Comparison of ENCODE assay signal across 1 cellular context in genomic region chr12:108622921-108623514, GRCh38.
TF ChIP-seq lines count a peak whose summit lies in the region.

No MANE protein-coding gene starts in this region.

TF ChIP-seq in H1, 55 proteins besides CTCF, POLR2A, EP300 and RAD21:
- TF ChIP-seq NRF1 (IDR thresholded peaks at IDR 0.05; ENCODE audit: low read depth, low read length), result no peak
- TF ChIP-seq KDM1A (IDR thresholded peaks at IDR 0.05; ENCODE audit: borderline replicate concordance, low read length), result no peak
- no peak for TF ChIP-seq TAF1 (IDR thresholded peaks at IDR 0.05; ENCODE audit: low read depth, low read length)
- no peak for TF ChIP-seq TAF7 (optimal IDR thresholded peaks at IDR 0.05; ENCODE audit: borderline replicate concordance, low read depth, low read length)
- TF ChIP-seq, protein P1, sequence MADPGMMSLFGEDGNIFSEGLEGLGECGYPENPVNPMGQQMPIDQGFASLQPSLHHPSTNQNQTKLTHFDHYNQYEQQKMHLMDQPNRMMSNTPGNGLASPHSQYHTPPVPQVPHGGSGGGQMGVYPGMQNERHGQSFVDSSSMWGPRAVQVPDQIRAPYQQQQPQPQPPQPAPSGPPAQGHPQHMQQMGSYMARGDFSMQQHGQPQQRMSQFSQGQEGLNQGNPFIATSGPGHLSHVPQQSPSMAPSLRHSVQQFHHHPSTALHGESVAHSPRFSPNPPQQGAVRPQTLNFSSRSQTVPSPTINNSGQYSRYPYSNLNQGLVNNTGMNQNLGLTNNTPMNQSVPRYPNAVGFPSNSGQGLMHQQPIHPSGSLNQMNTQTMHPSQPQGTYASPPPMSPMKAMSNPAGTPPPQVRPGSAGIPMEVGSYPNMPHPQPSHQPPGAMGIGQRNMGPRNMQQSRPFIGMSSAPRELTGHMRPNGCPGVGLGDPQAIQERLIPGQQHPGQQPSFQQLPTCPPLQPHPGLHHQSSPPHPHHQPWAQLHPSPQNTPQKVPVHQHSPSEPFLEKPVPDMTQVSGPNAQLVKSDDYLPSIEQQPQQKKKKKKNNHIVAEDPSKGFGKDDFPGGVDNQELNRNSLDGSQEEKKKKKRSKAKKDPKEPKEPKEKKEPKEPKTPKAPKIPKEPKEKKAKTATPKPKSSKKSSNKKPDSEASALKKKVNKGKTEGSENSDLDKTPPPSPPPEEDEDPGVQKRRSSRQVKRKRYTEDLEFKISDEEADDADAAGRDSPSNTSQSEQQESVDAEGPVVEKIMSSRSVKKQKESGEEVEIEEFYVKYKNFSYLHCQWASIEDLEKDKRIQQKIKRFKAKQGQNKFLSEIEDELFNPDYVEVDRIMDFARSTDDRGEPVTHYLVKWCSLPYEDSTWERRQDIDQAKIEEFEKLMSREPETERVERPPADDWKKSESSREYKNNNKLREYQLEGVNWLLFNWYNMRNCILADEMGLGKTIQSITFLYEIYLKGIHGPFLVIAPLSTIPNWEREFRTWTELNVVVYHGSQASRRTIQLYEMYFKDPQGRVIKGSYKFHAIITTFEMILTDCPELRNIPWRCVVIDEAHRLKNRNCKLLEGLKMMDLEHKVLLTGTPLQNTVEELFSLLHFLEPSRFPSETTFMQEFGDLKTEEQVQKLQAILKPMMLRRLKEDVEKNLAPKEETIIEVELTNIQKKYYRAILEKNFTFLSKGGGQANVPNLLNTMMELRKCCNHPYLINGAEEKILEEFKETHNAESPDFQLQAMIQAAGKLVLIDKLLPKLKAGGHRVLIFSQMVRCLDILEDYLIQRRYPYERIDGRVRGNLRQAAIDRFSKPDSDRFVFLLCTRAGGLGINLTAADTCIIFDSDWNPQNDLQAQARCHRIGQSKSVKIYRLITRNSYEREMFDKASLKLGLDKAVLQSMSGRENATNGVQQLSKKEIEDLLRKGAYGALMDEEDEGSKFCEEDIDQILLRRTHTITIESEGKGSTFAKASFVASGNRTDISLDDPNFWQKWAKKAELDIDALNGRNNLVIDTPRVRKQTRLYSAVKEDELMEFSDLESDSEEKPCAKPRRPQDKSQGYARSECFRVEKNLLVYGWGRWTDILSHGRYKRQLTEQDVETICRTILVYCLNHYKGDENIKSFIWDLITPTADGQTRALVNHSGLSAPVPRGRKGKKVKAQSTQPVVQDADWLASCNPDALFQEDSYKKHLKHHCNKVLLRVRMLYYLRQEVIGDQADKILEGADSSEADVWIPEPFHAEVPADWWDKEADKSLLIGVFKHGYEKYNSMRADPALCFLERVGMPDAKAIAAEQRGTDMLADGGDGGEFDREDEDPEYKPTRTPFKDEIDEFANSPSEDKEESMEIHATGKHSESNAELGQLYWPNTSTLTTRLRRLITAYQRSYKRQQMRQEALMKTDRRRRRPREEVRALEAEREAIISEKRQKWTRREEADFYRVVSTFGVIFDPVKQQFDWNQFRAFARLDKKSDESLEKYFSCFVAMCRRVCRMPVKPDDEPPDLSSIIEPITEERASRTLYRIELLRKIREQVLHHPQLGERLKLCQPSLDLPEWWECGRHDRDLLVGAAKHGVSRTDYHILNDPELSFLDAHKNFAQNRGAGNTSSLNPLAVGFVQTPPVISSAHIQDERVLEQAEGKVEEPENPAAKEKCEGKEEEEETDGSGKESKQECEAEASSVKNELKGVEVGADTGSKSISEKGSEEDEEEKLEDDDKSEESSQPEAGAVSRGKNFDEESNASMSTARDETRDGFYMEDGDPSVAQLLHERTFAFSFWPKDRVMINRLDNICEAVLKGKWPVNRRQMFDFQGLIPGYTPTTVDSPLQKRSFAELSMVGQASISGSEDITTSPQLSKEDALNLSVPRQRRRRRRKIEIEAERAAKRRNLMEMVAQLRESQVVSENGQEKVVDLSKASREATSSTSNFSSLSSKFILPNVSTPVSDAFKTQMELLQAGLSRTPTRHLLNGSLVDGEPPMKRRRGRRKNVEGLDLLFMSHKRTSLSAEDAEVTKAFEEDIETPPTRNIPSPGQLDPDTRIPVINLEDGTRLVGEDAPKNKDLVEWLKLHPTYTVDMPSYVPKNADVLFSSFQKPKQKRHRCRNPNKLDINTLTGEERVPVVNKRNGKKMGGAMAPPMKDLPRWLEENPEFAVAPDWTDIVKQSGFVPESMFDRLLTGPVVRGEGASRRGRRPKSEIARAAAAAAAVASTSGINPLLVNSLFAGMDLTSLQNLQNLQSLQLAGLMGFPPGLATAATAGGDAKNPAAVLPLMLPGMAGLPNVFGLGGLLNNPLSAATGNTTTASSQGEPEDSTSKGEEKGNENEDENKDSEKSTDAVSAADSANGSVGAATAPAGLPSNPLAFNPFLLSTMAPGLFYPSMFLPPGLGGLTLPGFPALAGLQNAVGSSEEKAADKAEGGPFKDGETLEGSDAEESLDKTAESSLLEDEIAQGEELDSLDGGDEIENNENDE (IDR thresholded peaks at IDR 0.05; ENCODE audit: insufficient replicate concordance, low read length), result no peak
- TF ChIP-seq KDM5A (IDR thresholded peaks at IDR 0.05; ENCODE audit: low read length), result no peak
- TF ChIP-seq, protein P2, sequence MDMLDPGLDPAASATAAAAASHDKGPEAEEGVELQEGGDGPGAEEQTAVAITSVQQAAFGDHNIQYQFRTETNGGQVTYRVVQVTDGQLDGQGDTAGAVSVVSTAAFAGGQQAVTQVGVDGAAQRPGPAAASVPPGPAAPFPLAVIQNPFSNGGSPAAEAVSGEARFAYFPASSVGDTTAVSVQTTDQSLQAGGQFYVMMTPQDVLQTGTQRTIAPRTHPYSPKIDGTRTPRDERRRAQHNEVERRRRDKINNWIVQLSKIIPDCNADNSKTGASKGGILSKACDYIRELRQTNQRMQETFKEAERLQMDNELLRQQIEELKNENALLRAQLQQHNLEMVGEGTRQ (IDR thresholded peaks at IDR 0.05; ENCODE audit: low read length), result no peak
- TF ChIP-seq CBX8 (IDR thresholded peaks at IDR 0.05; ENCODE audit: borderline replicate concordance, low read depth, low read length), result no peak
- TF ChIP-seq CTBP2 (IDR thresholded peaks at IDR 0.05; ENCODE audit: borderline replicate concordance, insufficient read depth, insufficient read length, low read length), result no peak
- no peak for TF ChIP-seq EGR1 (IDR thresholded peaks at IDR 0.05; ENCODE audit: borderline replicate concordance, low read depth, low read length)
- no peak for TF ChIP-seq CEBPB (IDR thresholded peaks at IDR 0.05; ENCODE audit: low read depth, low read length)
- TF ChIP-seq E2F6 (IDR thresholded peaks at IDR 0.05), result no peak
- no peak for TF ChIP-seq CBX5 (IDR thresholded peaks at IDR 0.05; ENCODE audit: low read depth, low read length)
- no peak for TF ChIP-seq TBP (IDR thresholded peaks at IDR 0.05; ENCODE audit: low read depth, low read length)
- TF ChIP-seq SRF (IDR thresholded peaks at IDR 0.05; ENCODE audit: low read depth, low read length), result no peak
- no peak for TF ChIP-seq JUN (IDR thresholded peaks at IDR 0.05; ENCODE audit: low read depth, low read length)
- no peak for TF ChIP-seq CHD2 (IDR thresholded peaks at IDR 0.05; ENCODE audit: low read length)
- no peak for TF ChIP-seq SP2 (IDR thresholded peaks at IDR 0.05; ENCODE audit: low read length)
TF ChIP-seq in H1: peak in this region for 0.
